23 cellular contexts compared by ENCODE assay signal in genomic region chr2:73962798-73963197, GRCh38. TPM values are rescaled to one million over a fixed set of nuclear protein-coding genes. Genes with fewer than 3 reads are reported as not detected.
DNase-seq lines count a peak whose midpoint lies in the region; ATAC-seq, FAIRE-seq and TF ChIP-seq lines count a peak whose summit lies in the region.
"Had no signal": no experiment of that assay in that cellular context is flagged by ENCODE, and none has a peak within 500 bp of the region (broad histone marks: within the 10 kb centered on the region; RNA-seq: fewer than 3 reads in every experiment).

No MANE protein-coding gene starts in this region.

- peaks cover 6% of the 10 kb centered on the region; the same call in 1 of the 2 replicates for H3K9me3 ChIP-seq in HepG2 (ENCODE audit: low read length)
- H3K9me3 ChIP-seq in right lobe of liver: no peaks in the 10 kb centered on the region
- no peaks in the 10 kb centered on the region for H3K9me3 ChIP-seq in hepatocyte (ENCODE audit: low read depth)
- H3K9me3 ChIP-seq: MG63 had no signal

- no peak overlapping the region for H3K27ac ChIP-seq in HepG2 (ENCODE audit: extremely low read length, insufficient read depth, low read length)
- H3K27ac ChIP-seq in right lobe of liver: no peak overlapping the region
- peak overlapping the region; percentile 4 for H3K27ac ChIP-seq in hepatocyte
- H3K27ac ChIP-seq: RWPE1 had no signal

- H2AFZ ChIP-seq in HepG2 (ENCODE audit: low read length): no peak overlapping the region
- H2AFZ ChIP-seq in hepatocyte: no peak overlapping the region

- peaks cover 40% of the 10 kb centered on the region for H3K4me1 Mint-ChIP-seq in activated CD4-positive, alpha-beta T cell treated with anti-CD3 and anti-CD28 coated beads for 36 hours

- H3K9me2 ChIP-seq in hepatocyte (replicated peaks; ENCODE audit: insufficient read depth): no peaks in the 10 kb centered on the region

- H3K27me3 ChIP-seq in HepG2 (ENCODE audit: control insufficient read depth in 1 of 2, insufficient read depth in 2 of 2, low read length in 2 of 2) (no peaks in the 10 kb centered on the region; a peak in 1 of 5 replicates), right lobe of liver (no peaks in the 10 kb centered on the region), hepatocyte (no peaks in the 10 kb centered on the region)
- H3K27me3 ChIP-seq: MG63 had no signal

- TF ChIP-seq RAD21 in HepG2 (CRISPR knock-in tag; IDR thresholded peaks at IDR 0.05): no peak

- in situ Hi-C loops in HepG2 (cut with HindIII; ENCODE audit: extremely low pct_ligation_motif_present, low pct_unique_long_range_greater_than_20kb): no loop called here

- peak overlapping the region; percentile 90 for H3K27ac Mint-ChIP-seq in activated CD4-positive, alpha-beta T cell treated with anti-CD3 and anti-CD28 coated beads for 36 hours
- H3K27ac Mint-ChIP-seq: HFFc6 had no signal

- DNase-seq in activated CD4-positive, alpha-beta T cell treated with anti-CD3 and anti-CD28 coated beads for 36 hours: no peak
- DNase-seq in activated CD4-positive, alpha-beta T cell treated with anti-CD3 and anti-CD28 coated beads for 1 hour: no peak
- no peak for DNase-seq in HepG2 (ENCODE audit: low spot score)
- no peak for DNase-seq in right lobe of liver
- DNase-seq in hepatocyte (ENCODE audit: low spot score): no peak
- no peak for DNase-seq in NCI-H1092 treated with DMSO at 0.1 percent for 48 hours (lab: John Stamatoyannopoulos, UW)
- DNase-seq in D721Med (ENCODE audit: insufficient read length, low spot score): no peak
- DNase-seq: Calu3, DMS153, DND-41, H7, HFFc6, KG1, MG63, NCI-H1694, NCI-H2081, NCI-H2227 treated with DMSO at 0.1 percent for 48 hours, NCI-H526 treated with DMSO at 0.1 percent for 48 hours, SHP77 had no signal

- TF ChIP-seq CTCF in HepG2 (CRISPR knock-in tag; IDR thresholded peaks at IDR 0.05) (no peak), right lobe of liver (IDR thresholded peaks at IDR 0.05) (no peak), hepatocyte (IDR thresholded peaks at IDR 0.05; ENCODE audit: poor library complexity) (no peak), D721Med (IDR thresholded peaks at IDR 0.05; ENCODE audit: insufficient read depth, missing control alignments) (no peak)

- no peak overlapping the region for H3K4me3 Mint-ChIP-seq in activated CD4-positive, alpha-beta T cell treated with anti-CD3 and anti-CD28 coated beads for 36 hours
- H3K4me3 Mint-ChIP-seq: HFFc6 had no signal

- FAIRE-seq in HepG2 (lab: Jason Lieb, UNC) (no peak), D721Med (lab: Jason Lieb, UNC) (no peak)
- FAIRE-seq: HTR-8/SVneo had no signal

- no TSS peak for BruUV-seq in HepG2 (replicated peaks; lab: Mats Ljungman, UMichigan)

- H3K4me1 ChIP-seq in HepG2 (ENCODE audit: insufficient read depth, low read length): peaks cover 26% of the 10 kb centered on the region
- no peaks in the 10 kb centered on the region for H3K4me1 ChIP-seq in right lobe of liver
- no peaks in the 10 kb centered on the region for H3K4me1 ChIP-seq in hepatocyte (ENCODE audit: insufficient read depth)

- no peak for ATAC-seq in activated CD4-positive, alpha-beta T cell treated with anti-CD3 and anti-CD28 coated beads for 36 hours
- ATAC-seq in HepG2: no peak
- no peak for ATAC-seq in right lobe of liver
- no peak for ATAC-seq in GM19397 (IDR thresholded peaks at IDR 0.05; ENCODE audit: unreplicated experiment)
- ATAC-seq: Panc1 had no signal

- H3K36me3 Mint-ChIP-seq in activated CD4-positive, alpha-beta T cell treated with anti-CD3 and anti-CD28 coated beads for 36 hours (ENCODE audit: low read depth): peaks cover 35% of the 10 kb centered on the region

- intact Hi-C loops in activated CD4-positive, alpha-beta T cell treated with anti-CD3 and anti-CD28 coated beads for 36 hours (cut with DNase I, micrococcal nuclease): loop anchor here (1.0 to 2.0 kb wide), 7 partner anchors 9 to 131 kb away; partner anchors contain the start of genes DGUOK (in 1 of the 2) and TET3 (in 1 of the 2)
- intact Hi-C loops in HepG2 (cut with micrococcal nuclease; ENCODE audit: unreplicated experiment): no loop called here
- intact Hi-C loops in right lobe of liver (cut with DNase I): no loop called here

- H3K36me3 ChIP-seq in HepG2 (replicated peaks in 1 of 2; ENCODE audit: control insufficient read depth in 1 of 2, insufficient read depth in 2 of 2, low read length in 2 of 2): peaks cover 0 to 19% of the 10 kb centered on the region in 2 experiments; a peak in 4 of 5 replicates
- H3K36me3 ChIP-seq in right lobe of liver: peaks cover 0 to 18% (median 5%) of the 10 kb centered on the region in 4 donors
- peaks cover 4% of the 10 kb centered on the region for H3K36me3 ChIP-seq in hepatocyte (replicated peaks; ENCODE audit: insufficient read depth, low read depth)

- 56% methylated on average over 5 of the region's 5 CpGs for WGBS in HepG2 (ENCODE audit: low lambda C conversion rate)
- 65% methylated on average over 4 of the region's 5 CpGs for WGBS in right lobe of liver (ENCODE audit: insufficient coverage, low coverage, low lambda C conversion rate, missing lambda C conversion rate)
- WGBS in hepatocyte (ENCODE audit: low lambda C conversion rate, missing lambda C conversion rate): 74% methylated on average over 5 of the region's 5 CpGs

- H3K4me3 ChIP-seq in HepG2 (replicated peaks in 1 of 3; ENCODE audit: insufficient read depth in 1 of 3, low read depth in 2 of 3, low read length in 3 of 3): no peak overlapping the region
- H3K4me3 ChIP-seq in right lobe of liver: no peak overlapping the region
- no peak overlapping the region for H3K4me3 ChIP-seq in hepatocyte
- H3K4me3 ChIP-seq: MG63 had no signal

- H3K9ac ChIP-seq in HepG2 (ENCODE audit: insufficient read depth, low read depth, low read length): no peak overlapping the region

- TF ChIP-seq EP300 in HepG2 (IDR thresholded peaks at IDR 0.05; ENCODE audit: low read depth in 2 of 2, low read length in 2 of 2): no peak
- TF ChIP-seq EP300 in HepG2 (CRISPR knock-in tag; IDR thresholded peaks at IDR 0.05; ENCODE audit: borderline replicate concordance): no peak

- no peaks in the 10 kb centered on the region for H3K27me3 Mint-ChIP-seq in activated CD4-positive, alpha-beta T cell treated with anti-CD3 and anti-CD28 coated beads for 36 hours

- POLR2A ChIA-PET in activated CD4-positive, alpha-beta T cell treated with anti-CD3 and anti-CD28 coated beads for 36 hours (lab: Charles Lee): interaction anchor here (1.1 to 1.4 kb wide), 2 partner anchors 13 to 36 kb away, joined by 3 to 6 read pairs; partner anchors contain the start of gene DGUOK
- POLR2A ChIA-PET in HepG2 (lab: Yijun Ruan, JAX): no interaction called here

- H4K20me1 ChIP-seq in HepG2 (ENCODE audit: insufficient read depth, low read length) (no peaks in the 10 kb centered on the region), hepatocyte (ENCODE audit: insufficient read depth, poor library complexity, severe bottlenecking) (no peaks in the 10 kb centered on the region)

- CTCF ChIA-PET in activated CD4-positive, alpha-beta T cell treated with anti-CD3 and anti-CD28 coated beads for 36 hours (lab: Charles Lee): interaction anchor here (1.0 to 1.5 kb wide), 2 partner anchors 24 to 54 kb away, joined by 3 to 4 read pairs; no protein-coding TSS in a partner anchor
- CTCF ChIA-PET in HepG2 (lab: Yijun Ruan, JAX; ENCODE audit: low intra/inter-chr PET ratio, low total read pairs): no interaction called here

- H3K9me3 Mint-ChIP-seq in activated CD4-positive, alpha-beta T cell treated with anti-CD3 and anti-CD28 coated beads for 36 hours (ENCODE audit: low read depth): peaks cover 5% of the 10 kb centered on the region

- TF ChIP-seq POLR2A in HepG2 (IDR thresholded peaks at IDR 0.05; ENCODE audit: insufficient read depth in 1 of 2, low read depth in 2 of 2, low read length in 2 of 2) (no peak), right lobe of liver (IDR thresholded peaks at IDR 0.05) (no peak)

- H3K4me2 ChIP-seq in HepG2 (ENCODE audit: low read depth, low read length) (no peak overlapping the region), hepatocyte (no peak overlapping the region)

- H3K79me2 ChIP-seq in HepG2 (ENCODE audit: insufficient read depth, low read length) (no peaks in the 10 kb centered on the region), hepatocyte (no peaks in the 10 kb centered on the region)

RNA-seq across cellular contexts. Expression of gene TET3, which starts 21.9 kb away (rescaled TPM):
- 10 to 100 TPM; 15.0 to 17.3 TPM for total RNA-seq in activated CD4-positive, alpha-beta T cell treated with anti-CD3 and anti-CD28 coated beads for 36 hours
- total RNA-seq in HepG2 (2016; rRNA removed; fragmentation: Illumina TruSeq; extraction: Trizol) (6.8 TPM in 2 replicates), right lobe of liver (1 to 10 TPM; 3.7 to 6.8 (median 5.1) TPM), hepatocyte (11.5 and 14.5 TPM in 2 replicates)
- 0.71 and 1.2 TPM in 2 replicates for total RNA-seq in HepG2 (2016; cell fraction: cytosol; rRNA removed; fragmentation: Illumina TruSeq; extraction: Trizol; ENCODE audit: low read depth)
- 6.1 and 7.2 TPM in 2 replicates for total RNA-seq in HepG2 (2016; cell fraction: insoluble cytoplasmic fraction; rRNA removed; fragmentation: Illumina TruSeq; extraction: Trizol)
- total RNA-seq in HepG2 (2016; cell fraction: membrane; rRNA removed; fragmentation: Illumina TruSeq; extraction: Trizol): 2.4 and 2.7 TPM in 2 replicates
- total RNA-seq in HepG2 (2016; cell fraction: nucleus; rRNA removed; fragmentation: Illumina TruSeq; extraction: Trizol): 12.1 and 16.6 TPM in 2 replicates
- polyA plus RNA-seq in HepG2 (2011; rRNA removed) (4.3 and 4.7 TPM in 2 replicates), hepatocyte (3.6 TPM in 2 replicates)
- 1.7 and 2.0 TPM in 2 replicates for polyA plus RNA-seq in HepG2 (2011; cell fraction: cytosol; rRNA removed)
- 19.7 and 21.9 TPM in 2 replicates for polyA plus RNA-seq in HepG2 (2011; cell fraction: nucleus; rRNA removed)
- polyA plus RNA-seq in HepG2 (2012): 6.0 and 7.3 TPM in 2 replicates
- polyA plus RNA-seq in HepG2 (2016; cell fraction: cytosol; fragmentation: Illumina TruSeq; extraction: Trizol; ENCODE audit: low read depth): 0.26 and 0.32 TPM in 2 replicates
- polyA plus RNA-seq in HepG2 (2016; cell fraction: insoluble cytoplasmic fraction; fragmentation: Illumina TruSeq; extraction: Trizol; ENCODE audit: low read depth): 4.5 and 5.7 TPM in 2 replicates
- polyA plus RNA-seq in HepG2 (2016; cell fraction: membrane; fragmentation: Illumina TruSeq; extraction: Trizol; ENCODE audit: low read depth): 0.63 and 0.87 TPM in 2 replicates
- 24.0 and 27.9 TPM in 2 replicates for polyA plus RNA-seq in HepG2 (2016; cell fraction: nucleus; fragmentation: Illumina TruSeq; extraction: Trizol; ENCODE audit: insufficient read depth, low read depth)
- polyA minus RNA-seq in HepG2 (2011; rRNA and poly(A)+ RNA removed; ENCODE audit: low replicate concordance): 7.6 and 10.7 TPM in 2 replicates
- polyA minus RNA-seq in HepG2 (2011; cell fraction: cytosol; rRNA and poly(A)+ RNA removed): 3.4 and 4.2 TPM in 2 replicates
- 14.0 and 14.5 TPM in 2 replicates for polyA minus RNA-seq in HepG2 (2011; cell fraction: nucleus; rRNA and poly(A)+ RNA removed)

RNA-seq across cellular contexts. Expression of gene DGUOK, which starts 36.1 kb away (rescaled TPM):
- total RNA-seq in activated CD4-positive, alpha-beta T cell treated with anti-CD3 and anti-CD28 coated beads for 36 hours: 100 to 1,000 TPM in 1 of 2 experiments, 10 to 100 TPM in 1; 97.6 to 119 TPM
- total RNA-seq in HepG2 (2016; rRNA removed; fragmentation: Illumina TruSeq; extraction: Trizol): 105 and 130 TPM in 2 replicates
- total RNA-seq in HepG2 (2016; cell fraction: cytosol; rRNA removed; fragmentation: Illumina TruSeq; extraction: Trizol; ENCODE audit: low read depth): 22.6 and 22.7 TPM in 2 replicates
- total RNA-seq in HepG2 (2016; cell fraction: insoluble cytoplasmic fraction; rRNA removed; fragmentation: Illumina TruSeq; extraction: Trizol): 106 and 144 TPM in 2 replicates
- 48.1 and 55.5 TPM in 2 replicates for total RNA-seq in HepG2 (2016; cell fraction: membrane; rRNA removed; fragmentation: Illumina TruSeq; extraction: Trizol)
- total RNA-seq in HepG2 (2016; cell fraction: nucleus; rRNA removed; fragmentation: Illumina TruSeq; extraction: Trizol): 47.4 and 51.2 TPM in 2 replicates
- 124 and 137 TPM in 2 replicates for polyA plus RNA-seq in HepG2 (2011; rRNA removed)
- 118 and 121 TPM in 2 replicates for polyA plus RNA-seq in HepG2 (2011; cell fraction: cytosol; rRNA removed)
- polyA plus RNA-seq in HepG2 (2011; cell fraction: nucleus; rRNA removed): 36.3 and 40.1 TPM in 2 replicates
- 107 and 124 TPM in 2 replicates for polyA plus RNA-seq in HepG2 (2012)
- 26.7 and 29.0 TPM in 2 replicates for polyA plus RNA-seq in HepG2 (2016; cell fraction: cytosol; fragmentation: Illumina TruSeq; extraction: Trizol; ENCODE audit: low read depth)
- polyA plus RNA-seq in HepG2 (2016; cell fraction: insoluble cytoplasmic fraction; fragmentation: Illumina TruSeq; extraction: Trizol; ENCODE audit: low read depth): 184 and 199 TPM in 2 replicates
- polyA plus RNA-seq in HepG2 (2016; cell fraction: membrane; fragmentation: Illumina TruSeq; extraction: Trizol; ENCODE audit: low read depth): 57.6 and 62.2 TPM in 2 replicates
- 105 and 115 TPM in 2 replicates for polyA plus RNA-seq in HepG2 (2016; cell fraction: nucleus; fragmentation: Illumina TruSeq; extraction: Trizol; ENCODE audit: insufficient read depth, low read depth)
- 25.9 and 35.0 TPM in 2 replicates for polyA minus RNA-seq in HepG2 (2011; rRNA and poly(A)+ RNA removed; ENCODE audit: low replicate concordance)
- polyA minus RNA-seq in HepG2 (2011; cell fraction: cytosol; rRNA and poly(A)+ RNA removed): 23.1 and 30.6 TPM in 2 replicates
- polyA minus RNA-seq in HepG2 (2011; cell fraction: nucleus; rRNA and poly(A)+ RNA removed): 23.6 and 37.7 TPM in 2 replicates
- total RNA-seq in right lobe of liver: 10 to 100 TPM; 16.6 to 33.1 (median 22.6) TPM
- 68.0 and 75.8 TPM in 2 replicates for total RNA-seq in hepatocyte
- polyA plus RNA-seq in hepatocyte: 111 and 116 TPM in 2 replicates

Comparison
In these comparisons a context has a peak if more than half of its experiments do, and no peak if none do; other contexts are left out.
1. intact Hi-C loops: an anchor here in activated CD4-positive, alpha-beta T cell treated with anti-CD3 and anti-CD28 coated beads for 36 hours (1.0 to 2.0 kb wide); none called in HepG2 and right lobe of liver.